In the genomic region with DNA sequence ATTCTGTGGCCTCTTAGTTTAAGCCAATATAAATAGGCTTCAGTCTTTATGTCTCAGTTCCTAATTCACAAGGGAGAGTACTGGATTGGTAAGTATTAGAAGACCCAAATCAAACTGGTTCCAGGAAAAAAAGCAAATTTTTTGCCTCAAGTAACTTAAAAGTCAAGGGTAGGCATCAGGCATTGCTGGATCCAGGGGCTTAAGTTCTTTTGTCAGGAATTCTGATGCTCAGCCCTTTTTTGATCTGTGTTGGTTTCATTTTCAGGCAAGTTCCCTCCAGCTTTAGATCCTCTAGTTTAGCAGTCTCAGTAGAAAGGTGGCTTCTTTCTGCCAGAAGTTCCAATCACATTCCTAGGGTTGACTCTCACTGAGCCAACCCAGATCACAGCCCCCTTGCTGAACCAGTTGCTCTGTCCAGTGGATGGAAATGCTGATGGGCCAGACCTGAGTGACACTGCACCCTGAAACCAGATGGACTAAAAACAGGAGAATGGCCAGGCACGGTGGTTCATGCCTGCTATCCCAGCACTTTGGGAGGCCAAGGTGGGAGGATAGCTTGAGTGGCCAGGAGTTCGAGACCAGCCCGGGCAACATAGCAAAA, we compare ENCODE assay signal across 25 cellular contexts.
"Had no signal": no experiment of that assay in that cellular context is flagged by ENCODE, and none has a peak within 500 bp of the region (broad histone marks: within the 10 kb centered on the region; RNA-seq: fewer than 3 reads in every experiment).

No MANE protein-coding gene starts in this region.

- H3K36me3 ChIP-seq: brain microvascular endothelial cell, heart left ventricle, lower lobe of right lung, spleen, suprapubic skin, tibial artery had no signal

- H3K4me1 Mint-ChIP-seq: activated CD4-positive, alpha-beta T cell treated with anti-CD3 and anti-CD28 coated beads for 36 hours; activated CD8-positive, alpha-beta memory T cell treated with anti-CD3 and anti-CD28 coated beads, Interleukin-2, amount 10 ng/mL, durations not matched to agents 7 days and 5 days; natural killer cell had no signal

- H3K4me3 ChIP-seq: heart left ventricle, lower lobe of right lung, spleen, suprapubic skin, tibial artery had no signal

- H3K27ac ChIP-seq: brain microvascular endothelial cell, heart left ventricle, lower lobe of right lung, spleen, suprapubic skin, tibial artery had no signal

- H3K4me1 ChIP-seq: lower lobe of right lung had no signal

- ATAC-seq: activated CD4-positive, alpha-beta T cell treated with anti-CD3 and anti-CD28 coated beads for 36 hours; activated CD8-positive, alpha-beta memory T cell treated with anti-CD3 and anti-CD28 coated beads, Interleukin-2, amount 10 ng/mL, durations not matched to agents 7 days and 5 days; activated CD8-positive, alpha-beta T cell treated with anti-CD3 and anti-CD28 coated beads, Interleukin-2, amount 10 ng/mL, durations not matched to agents 7 days and 5 days; heart left ventricle; natural killer cell; right cardiac atrium had no signal

- H3K27me3 ChIP-seq: brain microvascular endothelial cell, heart left ventricle, suprapubic skin had no signal

- H3K4me3 Mint-ChIP-seq: activated CD4-positive, alpha-beta T cell treated with anti-CD3 and anti-CD28 coated beads for 36 hours; activated CD8-positive, alpha-beta memory T cell treated with anti-CD3 and anti-CD28 coated beads, Interleukin-2, amount 10 ng/mL, durations not matched to agents 7 days and 5 days; activated CD8-positive, alpha-beta T cell treated with anti-CD3 and anti-CD28 coated beads, Interleukin-2, amount 10 ng/mL, durations not matched to agents 7 days and 5 days; activated naive CD4-positive, alpha-beta T cell treated with anti-CD3 and anti-CD28 coated beads for 36 hours; activated naive CD8-positive, alpha-beta T cell treated with anti-CD3 and anti-CD28 coated beads, Interleukin-2, amount 10 ng/mL, durations not matched to agents 7 days and 5 days; activated T-helper 1 cell treated with anti-CD3 and anti-CD28 coated beads, Interleukin-12 subunit alpha, Interleukin-12 subunit beta, Interleukin-2, Interleukin-4 antibody, amounts not matched to agents 30 ng/mL and 10 ng/mL and 1 ng/mL, durations not matched to agents 14 hours and 24 hours and 36 hours; natural killer cell had no signal

- H3K9me3 Mint-ChIP-seq: activated naive CD4-positive, alpha-beta T cell treated with anti-CD3 and anti-CD28 coated beads for 36 hours; activated naive CD8-positive, alpha-beta T cell treated with anti-CD3 and anti-CD28 coated beads, Interleukin-2, amount 10 ng/mL, durations not matched to agents 7 days and 5 days; activated T-helper 1 cell treated with anti-CD3 and anti-CD28 coated beads, Interleukin-12 subunit alpha, Interleukin-12 subunit beta, Interleukin-2, Interleukin-4 antibody, amounts not matched to agents 30 ng/mL and 10 ng/mL and 1 ng/mL, durations not matched to agents 14 hours and 24 hours and 36 hours; natural killer cell had no signal

- DNase-seq: activated CD4-positive, alpha-beta T cell treated with anti-CD3 and anti-CD28 coated beads for 36 hours; activated CD4-positive, CD25-positive, alpha-beta regulatory T cell; activated CD8-positive, alpha-beta memory T cell treated with anti-CD3 and anti-CD28 coated beads, Interleukin-2, amount 10 ng/mL, durations not matched to agents 7 days and 5 days; activated CD8-positive, alpha-beta T cell treated with anti-CD3 and anti-CD28 coated beads, Interleukin-2, amount 10 ng/mL, durations not matched to agents 7 days and 5 days; activated effector memory CD4-positive, alpha-beta T cell treated with anti-CD3 and anti-CD28 coated beads, Interleukin-2, amount 50 U/mL, for 16 hours; activated naive CD4-positive, alpha-beta T cell treated with anti-CD3 and anti-CD28 coated beads for 36 hours; activated naive CD8-positive, alpha-beta T cell treated with anti-CD3 and anti-CD28 coated beads, Interleukin-2, amount 10 ng/mL, durations not matched to agents 7 days and 5 days; activated T-cell treated with anti-CD3 and anti-CD28 coated beads for 4 hours; amniotic stem cell; brain microvascular endothelial cell; cortex of kidney; heart left ventricle; hypothalamus; kidney glomerular epithelial cell; lower lobe of right lung; mesenchymal stem cell; natural killer cell; posterior cingulate gyrus; right cardiac atrium; spleen; stimulated activated naive CD4-positive, alpha-beta T cell; T-helper 2 cell; tibial artery had no signal

- H3K27ac Mint-ChIP-seq: activated CD4-positive, alpha-beta T cell treated with anti-CD3 and anti-CD28 coated beads for 36 hours; activated CD8-positive, alpha-beta memory T cell treated with anti-CD3 and anti-CD28 coated beads, Interleukin-2, amount 10 ng/mL, durations not matched to agents 7 days and 5 days; activated CD8-positive, alpha-beta T cell treated with anti-CD3 and anti-CD28 coated beads, Interleukin-2, amount 10 ng/mL, durations not matched to agents 7 days and 5 days; activated naive CD4-positive, alpha-beta T cell treated with anti-CD3 and anti-CD28 coated beads for 36 hours; activated naive CD8-positive, alpha-beta T cell treated with anti-CD3 and anti-CD28 coated beads, Interleukin-2, amount 10 ng/mL, durations not matched to agents 7 days and 5 days; activated T-helper 1 cell treated with anti-CD3 and anti-CD28 coated beads, Interleukin-12 subunit alpha, Interleukin-12 subunit beta, Interleukin-2, Interleukin-4 antibody, amounts not matched to agents 30 ng/mL and 10 ng/mL and 1 ng/mL, durations not matched to agents 14 hours and 24 hours and 36 hours; natural killer cell had no signal

- H3K27me3 Mint-ChIP-seq: activated CD4-positive, alpha-beta T cell treated with anti-CD3 and anti-CD28 coated beads for 36 hours; activated CD8-positive, alpha-beta memory T cell treated with anti-CD3 and anti-CD28 coated beads, Interleukin-2, amount 10 ng/mL, durations not matched to agents 7 days and 5 days; activated naive CD8-positive, alpha-beta T cell treated with anti-CD3 and anti-CD28 coated beads, Interleukin-2, amount 10 ng/mL, durations not matched to agents 7 days and 5 days had no signal

- H3K9me3 ChIP-seq: heart left ventricle, lower lobe of right lung, spleen, suprapubic skin, tibial artery had no signal

- H3K36me3 Mint-ChIP-seq: activated CD8-positive, alpha-beta memory T cell treated with anti-CD3 and anti-CD28 coated beads, Interleukin-2, amount 10 ng/mL, durations not matched to agents 7 days and 5 days; activated naive CD8-positive, alpha-beta T cell treated with anti-CD3 and anti-CD28 coated beads, Interleukin-2, amount 10 ng/mL, durations not matched to agents 7 days and 5 days; natural killer cell had no signal
